Comparison of ENCODE assay signal across 11 cellular contexts in the genomic region with DNA sequence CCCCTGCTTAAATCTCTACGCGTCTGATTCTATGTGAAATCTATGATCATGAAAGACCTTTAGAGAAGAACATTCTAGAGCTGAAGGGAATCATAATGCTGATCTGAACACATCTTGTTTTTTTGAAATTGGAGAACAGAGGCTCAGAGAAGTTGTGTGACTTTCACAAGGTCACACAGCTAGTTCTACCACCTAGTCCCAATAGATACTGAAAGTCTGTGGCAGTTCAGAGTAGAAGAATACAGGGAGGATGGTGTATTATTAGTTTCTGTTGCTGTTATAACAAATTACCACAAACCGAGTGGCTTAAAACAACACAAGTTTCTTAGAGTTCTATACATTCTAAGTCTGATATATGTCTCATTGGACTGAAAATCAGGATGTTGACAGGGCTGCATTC.
"Had no signal": no experiment of that assay in that cellular context is flagged by ENCODE, and none has a peak within 500 bp of the region (broad histone marks: within the 10 kb centered on the region; RNA-seq: fewer than 3 reads in every experiment).

No MANE protein-coding gene starts in this region.

- ATAC-seq: GM23338, HCT116 had no signal

- H3K4me2 ChIP-seq: GM23338 had no signal

- H3K27ac ChIP-seq: GM23248 had no signal

- H2AFZ ChIP-seq: GM23248, GM23338 had no signal

- FAIRE-seq: H1, H54 had no signal

- H3K9me3 ChIP-seq: HAP-1 had no signal

- H3K9ac ChIP-seq: GM23248 had no signal

- DNase-seq: GM23248, GOT3, H7, H9, HCEC 1CT, HFFc6 had no signal

- H3K4me3 ChIP-seq: GM23248, GM23338, HAP-1 had no signal
